ENCODE assay signal across 9 cellular contexts in genomic region chr7:47405921-47406765, GRCh38.
A peak's percentile ranks its signal among the peaks of the same experiment; 100 is the strongest.
DNase-seq lines count a peak whose midpoint lies in the region; ATAC-seq and TF ChIP-seq lines count a peak whose summit lies in the region.
"Had no signal": no experiment of that assay in that cellular context is flagged by ENCODE, and none has a peak within 500 bp of the region (broad histone marks: within the 10 kb centered on the region; RNA-seq: fewer than 3 reads in every experiment).

No MANE protein-coding gene starts in this region.

- H3K4me3 ChIP-seq in ascending aorta: peak overlapping the region in 1 of 2 donors; percentile 26
- H3K4me3 ChIP-seq in heart right ventricle: no peak overlapping the region
- H3K4me3 ChIP-seq in psoas muscle: peak overlapping the region; percentile 17

- H3K36me3 ChIP-seq in ascending aorta: peaks cover 12 to 16% of the 10 kb centered on the region in 2 donors
- H3K36me3 ChIP-seq in heart right ventricle: peaks cover 0 to 91% (median 6%) of the 10 kb centered on the region in 9 donors
- peaks cover 0 to 56% of the 10 kb centered on the region in 2 donors for H3K36me3 ChIP-seq in psoas muscle (ENCODE audit: insufficient read depth in 1 of 2, low read depth in 1 of 2)

- 36 to 49% methylated on average over 13 of the region's 13 CpGs for WGBS in heart right ventricle, 2 donors
- 12 to 33% (median 16%) methylated on average over 13 of the region's 13 CpGs for WGBS in psoas muscle, 3 donors

- H3K9me3 ChIP-seq in ascending aorta: no peaks in the 10 kb centered on the region
- no peaks in the 10 kb centered on the region for H3K9me3 ChIP-seq in heart right ventricle
- no peaks in the 10 kb centered on the region for H3K9me3 ChIP-seq in psoas muscle

- intact Hi-C loops in ascending aorta (cut with DNase I) (no loop called here), heart right ventricle (cut with DNase I) (loop anchor here in 1 of 10 donors (10.0 kb wide), 1 partner anchor 121 kb away; no protein-coding TSS in a partner anchor), psoas muscle (cut with DNase I) (no loop called here)

- no peaks in the 10 kb centered on the region for H3K27me3 ChIP-seq in ascending aorta
- H3K27me3 ChIP-seq in heart right ventricle: no peaks in the 10 kb centered on the region
- no peaks in the 10 kb centered on the region for H3K27me3 ChIP-seq in psoas muscle (ENCODE audit: insufficient read depth in 3 of 3, low read length in 2 of 3)

- ATAC-seq in heart right ventricle (peak; percentile 50 to 92 (median 78)), psoas muscle (peak; percentile 60 to 87 (median 80)), HG02840 (IDR thresholded peaks at IDR 0.05; ENCODE audit: low FRiP score, unreplicated experiment) (no peak), GM18868 (IDR thresholded peaks at IDR 0.05; ENCODE audit: unreplicated experiment) (no peak)

- DNase-seq in DMS 273 (lab: John Stamatoyannopoulos, UW; ENCODE audit: unreplicated experiment) (peak; percentile 77), ascending aorta (ENCODE audit: low spot score in 2 of 2) (peak in 1 of 2 donors; percentile 88), heart right ventricle (peak; percentile 65 to 77), psoas muscle (peak; percentile 61 to 84), UCSD-AML1 (lab: John Stamatoyannopoulos, UW; ENCODE audit: unreplicated experiment) (no peak), SHP77 (lab: John Stamatoyannopoulos, UW) (no peak)
- DNase-seq: activated CD4-positive, CD25-positive, alpha-beta regulatory T cell had no signal

- TF ChIP-seq CTCF in ascending aorta (IDR thresholded peaks at IDR 0.05) (no peak), heart right ventricle (IDR thresholded peaks at IDR 0.05) (no peak), psoas muscle (IDR thresholded peaks at IDR 0.05) (no peak)

- H3K4me1 ChIP-seq in ascending aorta (peaks cover 5 to 24% of the 10 kb centered on the region in 2 donors), heart right ventricle (peaks cover 12 to 27% (median 17%) of the 10 kb centered on the region in 9 donors), psoas muscle (peaks cover 27% of the 10 kb centered on the region)

- H3K27ac ChIP-seq in ascending aorta: peak overlapping the region; percentile 66 to 75
- peak overlapping the region in 8 of 10 donors; percentile 9 to 67 (median 62) for H3K27ac ChIP-seq in heart right ventricle
- peak overlapping the region; percentile 65 for H3K27ac ChIP-seq in psoas muscle

Comparison
In these comparisons a context has a peak if more than half of its experiments do, and no peak if none do; other contexts are left out.
1. DNase-seq: peak in DMS 273 (single experiment), heart right ventricle (2 of 2) and psoas muscle (2 of 2); none in UCSD-AML1 (single experiment) and SHP77 (0 of 2).
2. ATAC-seq: peak in heart right ventricle (8 of 8) and psoas muscle (4 of 4); none in HG02840 (single experiment) and GM18868 (single experiment).
3. Peak in every context shown above with its lines, with median percentiles within 50 percentile points of each other: H3K27ac ChIP-seq.